In genomic region chr9:134466869-134467616, GRCh38 we compare ENCODE assay signal across 2 cellular contexts.
TF ChIP-seq lines count a peak whose summit lies in the region.

No MANE protein-coding gene starts in this region.

TF ChIP-seq in HEK293, 187 proteins besides CTCF, POLR2A, EP300 and RAD21:
- TF ChIP-seq ZBTB44 (tag by site-specific recombination; IDR thresholded peaks at IDR 0.05) (no peak), REST (tag by site-specific recombination; IDR thresholded peaks at IDR 0.05) (peak; percentile 87)

TF ChIP-seq in H1, 55 proteins besides CTCF, POLR2A, EP300 and RAD21:
- TF ChIP-seq GABPA (IDR thresholded peaks at IDR 0.05; ENCODE audit: borderline replicate concordance, insufficient read depth, low read length) (0 out of 2 replicates have a peak, but pooled peaks have one; percentile 35), SRF (IDR thresholded peaks at IDR 0.05; ENCODE audit: low read depth, low read length) (no peak)
TF ChIP-seq in H1: peak in this region for 1.
